ENCODE assay signal across 8 cellular contexts in genomic region chr6:53065266-53066058, GRCh38. TPM values are rescaled to one million over a fixed set of nuclear protein-coding genes. Genes with fewer than 3 reads are reported as not detected.
DNase-seq lines count a peak whose midpoint lies in the region; ATAC-seq and TF ChIP-seq lines count a peak whose summit lies in the region.

Gene FBXO9 (plus strand): TSS chr6:53065404. CDS start chr6:53065790, 386 bp downstream.

- peaks cover 50% of the 10 kb centered on the region for H3K4me1 Mint-ChIP-seq in activated naive CD4-positive, alpha-beta T cell treated with anti-CD3 and anti-CD28 coated beads, Interleukin-2, amount 10 ng/mL, durations not matched to agents 7 days and 5 days

- DNase-seq in D341Med (ENCODE audit: low spot score) = peak; percentile 93
- DNase-seq in HK-2 (ENCODE audit: unreplicated experiment) = peak; percentile 68
- peak; percentile 84 for DNase-seq in activated naive CD4-positive, alpha-beta T cell treated with anti-CD3 and anti-CD28 coated beads, Interleukin-2, amount 10 ng/mL, durations not matched to agents 7 days and 5 days
- peak; percentile 62 to 84 for DNase-seq in cardiac muscle cell (ENCODE audit: low read depth in 1 of 2, low spot score in 1 of 2)
- DNase-seq in pons (ENCODE audit: low spot score) = peak; percentile 15
- DNase-seq in upper lobe of left lung = peak; percentile 65 to 95

- TF ChIP-seq CTCF in cardiac muscle cell (IDR thresholded peaks at IDR 0.05; ENCODE audit: low read depth, low read length) (no peak), upper lobe of left lung (IDR thresholded peaks at IDR 0.05) (peak in 2 of 6 experiments; percentile 5 to 18)

- H3K27ac ChIP-seq in cardiac muscle cell (peak within 1 kb of the TSS; percentile 90), upper lobe of left lung (peak within 1 kb of the TSS; percentile 90 to 97 (median 94))

- TF ChIP-seq EP300 in upper lobe of left lung (IDR thresholded peaks at IDR 0.05) = no peak

- peak within 1 kb of the TSS; percentile 99 for H3K4me3 Mint-ChIP-seq in activated naive CD4-positive, alpha-beta T cell treated with anti-CD3 and anti-CD28 coated beads, Interleukin-2, amount 10 ng/mL, durations not matched to agents 7 days and 5 days

- H3K4me1 ChIP-seq in cardiac muscle cell (ENCODE audit: low read depth) (peaks cover 24% of the 10 kb centered on the region), upper lobe of left lung (peaks cover 20 to 47% (median 33%) of the 10 kb centered on the region in 4 donors)

- TF ChIP-seq POLR2A in Raji (IDR thresholded peaks at IDR 0.05; ENCODE audit: insufficient read depth, low read depth, low read length) = peak; percentile 80
- TF ChIP-seq POLR2A in upper lobe of left lung (IDR thresholded peaks at IDR 0.05) = peak in 2 of 4 donors; percentile 27 to 77

- WGBS in upper lobe of left lung, 2 donors = 2% methylated on average over 32 of the region's 77 CpGs; no CpG with 5 or more reads in 1 of the 2 donors

- CTCF ChIA-PET in activated naive CD4-positive, alpha-beta T cell treated with anti-CD3 and anti-CD28 coated beads, Interleukin-2, amount 10 ng/mL, durations not matched to agents 7 days and 5 days (lab: Charles Lee) = interaction anchor here (1.0 to 1.3 kb wide), 2 partner anchors 70 to 420 kb away, joined by 3 to 4 read pairs; partner anchors contain the start of gene GSTA4

- H3K36me3 Mint-ChIP-seq in activated naive CD4-positive, alpha-beta T cell treated with anti-CD3 and anti-CD28 coated beads, Interleukin-2, amount 10 ng/mL, durations not matched to agents 7 days and 5 days = peaks cover 2% of the 10 kb centered on the region

- H3K27me3 ChIP-seq in cardiac muscle cell = no peaks in the 10 kb centered on the region
- H3K27me3 ChIP-seq in upper lobe of left lung = no peaks in the 10 kb centered on the region

- H3K27ac Mint-ChIP-seq in activated naive CD4-positive, alpha-beta T cell treated with anti-CD3 and anti-CD28 coated beads, Interleukin-2, amount 10 ng/mL, durations not matched to agents 7 days and 5 days = peak within 1 kb of the TSS; percentile 97

- no peaks in the 10 kb centered on the region for H3K9me3 ChIP-seq in cardiac muscle cell (ENCODE audit: low read depth)
- H3K9me3 ChIP-seq in upper lobe of left lung = no peaks in the 10 kb centered on the region

- peak; percentile 40 for ATAC-seq in GM19467 (IDR thresholded peaks at IDR 0.05; ENCODE audit: unreplicated experiment)
- peak; percentile 80 to 88 for ATAC-seq in upper lobe of left lung (ENCODE audit: low FRiP score in 2 of 2)

- no peaks in the 10 kb centered on the region for H3K9me3 Mint-ChIP-seq in activated naive CD4-positive, alpha-beta T cell treated with anti-CD3 and anti-CD28 coated beads, Interleukin-2, amount 10 ng/mL, durations not matched to agents 7 days and 5 days

- no peaks in the 10 kb centered on the region for H3K27me3 Mint-ChIP-seq in activated naive CD4-positive, alpha-beta T cell treated with anti-CD3 and anti-CD28 coated beads, Interleukin-2, amount 10 ng/mL, durations not matched to agents 7 days and 5 days

- H3K36me3 ChIP-seq in cardiac muscle cell (no peaks in the 10 kb centered on the region), upper lobe of left lung (peaks cover 0 to 3% (median 0%) of the 10 kb centered on the region in 4 donors)

- H3K4me3 ChIP-seq in cardiac muscle cell (peak within 1 kb of the TSS; percentile 84), upper lobe of left lung (peak within 1 kb of the TSS; percentile 88 to 94 (median 89))

RNA-seq across cellular contexts. Expression of gene FBXO9, which starts in this region (rescaled TPM):
- total RNA-seq in cardiac muscle cell (69.9 and 87.0 TPM in 2 replicates), upper lobe of left lung (10 to 100 TPM; 56.2 to 98.5 (median 83.0) TPM)
- polyA plus RNA-seq in cardiac muscle cell = 110 and 182 TPM in 2 replicates

Comparison
In these comparisons a context has a peak if more than half of its experiments do, and no peak if none do; other contexts are left out.
1. Peak in every context shown above with its lines: DNase-seq, ATAC-seq, H3K4me3 ChIP-seq and H3K27ac ChIP-seq.
2. DNase-seq: peak in every context shown above with its lines; median percentile 93 in D341Med; 84 in activated naive CD4-positive, alpha-beta T cell treated with anti-CD3 and anti-CD28 coated beads, Interleukin-2, amount 10 ng/mL, durations not matched to agents 7 days and 5 days; 80 in upper lobe of left lung; 73 in cardiac muscle cell; 68 in HK-2; 15 in pons.